ENCODE assay signal across 1 cellular context in the genomic region with DNA sequence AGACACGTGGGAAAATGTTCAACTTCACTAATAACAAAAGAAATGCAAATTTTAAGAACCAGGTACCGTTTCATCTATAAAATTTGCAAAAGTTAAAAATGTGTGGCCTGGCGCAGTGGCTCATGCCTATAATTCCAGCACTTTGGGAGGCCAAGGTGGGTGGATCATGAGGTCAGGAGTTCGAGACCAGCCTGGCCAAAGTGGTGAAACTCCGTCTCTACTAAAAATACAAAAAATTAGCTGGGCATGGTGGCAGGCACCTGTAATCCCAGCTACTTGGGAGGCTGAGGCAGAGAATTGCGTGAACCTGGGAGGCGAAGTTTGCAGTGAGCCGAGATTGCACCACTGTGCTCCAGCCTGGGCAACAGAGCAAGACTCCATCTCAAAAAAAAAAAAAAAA.
TF ChIP-seq lines count a peak whose summit lies in the region.

No MANE protein-coding gene starts in this region.

TF ChIP-seq in GM12878, 131 proteins besides CTCF, POLR2A, EP300 and RAD21:
- TF ChIP-seq SMARCA5 (IDR thresholded peaks at IDR 0.05), result peak; percentile 28; the same call in 1 of the 2 replicates
- TF ChIP-seq CHD4 (IDR thresholded peaks at IDR 0.05), result 0 out of 2 replicates have a peak, but pooled peaks have one; percentile 58
- 0 out of 2 replicates have a peak, but pooled peaks have one; percentile 55 for TF ChIP-seq ZNF217 (IDR thresholded peaks at IDR 0.05)
- TF ChIP-seq IKZF2 (IDR thresholded peaks at IDR 0.05), result peak in 1 of 2 experiments; percentile 14; a peak in 1 of 4 replicates
